8 cellular contexts compared by ENCODE assay signal in genomic region chr6:166515072-166515810, GRCh38.
A peak's percentile ranks its signal among the peaks of the same experiment; 100 is the strongest.
DNase-seq lines count a peak whose midpoint lies in the region; ATAC-seq and TF ChIP-seq lines count a peak whose summit lies in the region.

No MANE protein-coding gene starts in this region.

- CTCF ChIA-PET in activated CD4-positive, alpha-beta memory T cell treated with anti-CD3 and anti-CD28 coated beads for 36 hours (lab: Charles Lee), result interaction anchor here (0.8 to 1.1 kb wide), 3 partner anchors 11 to 112 kb away, joined by 3 to 8 read pairs (median 3); partner anchors contain the start of gene RPS6KA2
- CTCF ChIA-PET in activated CD4-positive, alpha-beta memory T cell treated with anti-CD3 and anti-CD28 coated beads, Interleukin-2, amount 10 ng/mL, durations not matched to agents 7 days and 5 days (lab: Charles Lee), result no interaction called here
- CTCF ChIA-PET in activated B cell treated with CpG ODN at 0.5 μM for 24 hours (lab: Charles Lee), result interaction anchor here (1.3 kb wide), 1 partner anchor 59 kb away, joined by 4 read pairs; no protein-coding TSS in a partner anchor

- intact Hi-C loops in activated CD4-positive, alpha-beta memory T cell treated with anti-CD3 and anti-CD28 coated beads for 36 hours (cut with micrococcal nuclease), result no loop called here
- intact Hi-C loops in activated B cell treated with CpG ODN at 0.5 μM for 24 hours (cut with micrococcal nuclease), result loop anchor here (1.0 to 10.0 kb wide), 2 partner anchors 74 to 110 kb away; partner anchors contain the start of gene RPS6KA2

- peaks cover 7% of the 10 kb centered on the region for H3K9me3 Mint-ChIP-seq in activated CD4-positive, alpha-beta memory T cell treated with anti-CD3 and anti-CD28 coated beads for 36 hours
- H3K9me3 Mint-ChIP-seq in activated CD4-positive, alpha-beta memory T cell treated with anti-CD3 and anti-CD28 coated beads, Interleukin-2, amount 10 ng/mL, durations not matched to agents 7 days and 5 days, result no peaks in the 10 kb centered on the region
- H3K9me3 Mint-ChIP-seq in activated B cell treated with CpG ODN at 0.5 μM for 24 hours, result no peaks in the 10 kb centered on the region

- DNase-seq in activated CD4-positive, alpha-beta memory T cell treated with anti-CD3 and anti-CD28 coated beads for 36 hours, result peak; percentile 78
- no peak for DNase-seq in activated CD4-positive, alpha-beta memory T cell treated with anti-CD3 and anti-CD28 coated beads, Interleukin-2, amount 10 ng/mL, durations not matched to agents 7 days and 5 days
- DNase-seq in activated B cell treated with CpG ODN at 0.5 μM for 24 hours (peak; percentile 33), foreskin fibroblast (peak; percentile 89 to 96), NCI-H2227 (lab: John Stamatoyannopoulos, UW; ENCODE audit: unreplicated experiment) (no peak)
- DNase-seq in stimulated activated CD8-positive, alpha-beta memory T cell treated with anti-CD3 and anti-CD28 coated beads, Interleukin-15, amount 100 ng/mL, for 1 hour (ENCODE audit: low read depth), result peak; percentile 14

- POLR2A ChIA-PET in activated CD4-positive, alpha-beta memory T cell treated with anti-CD3 and anti-CD28 coated beads for 36 hours (lab: Charles Lee), result no interaction called here
- POLR2A ChIA-PET in activated CD4-positive, alpha-beta memory T cell treated with anti-CD3 and anti-CD28 coated beads, Interleukin-2, amount 10 ng/mL, durations not matched to agents 7 days and 5 days (lab: Charles Lee), result no interaction called here
- POLR2A ChIA-PET in activated B cell treated with CpG ODN at 0.5 μM for 24 hours (lab: Charles Lee), result interaction anchor here (0.5 to 1.5 kb wide), 5 partner anchors 26 to 382 kb away, joined by 3 to 4 read pairs (median 4); partner anchors contain the start of genes RAMACL and RPS6KA2

- H3K4me1 Mint-ChIP-seq in activated CD4-positive, alpha-beta memory T cell treated with anti-CD3 and anti-CD28 coated beads for 36 hours (ENCODE audit: low read depth), result peaks cover 15% of the 10 kb centered on the region
- peaks cover 1% of the 10 kb centered on the region for H3K4me1 Mint-ChIP-seq in activated CD4-positive, alpha-beta memory T cell treated with anti-CD3 and anti-CD28 coated beads, Interleukin-2, amount 10 ng/mL, durations not matched to agents 7 days and 5 days
- H3K4me1 Mint-ChIP-seq in activated B cell treated with CpG ODN at 0.5 μM for 24 hours, result peaks cover 20% of the 10 kb centered on the region

- no peak overlapping the region for H3K4me3 Mint-ChIP-seq in activated CD4-positive, alpha-beta memory T cell treated with anti-CD3 and anti-CD28 coated beads for 36 hours
- no peak overlapping the region for H3K4me3 Mint-ChIP-seq in activated CD4-positive, alpha-beta memory T cell treated with anti-CD3 and anti-CD28 coated beads, Interleukin-2, amount 10 ng/mL, durations not matched to agents 7 days and 5 days
- no peak overlapping the region for H3K4me3 Mint-ChIP-seq in activated B cell treated with CpG ODN at 0.5 μM for 24 hours

- no peak overlapping the region for H3K4me3 ChIP-seq in foreskin fibroblast (ENCODE audit: low read depth in 1 of 2, low read length in 2 of 2)

- H3K27me3 Mint-ChIP-seq in activated CD4-positive, alpha-beta memory T cell treated with anti-CD3 and anti-CD28 coated beads for 36 hours, result no peaks in the 10 kb centered on the region
- H3K27me3 Mint-ChIP-seq in activated CD4-positive, alpha-beta memory T cell treated with anti-CD3 and anti-CD28 coated beads, Interleukin-2, amount 10 ng/mL, durations not matched to agents 7 days and 5 days, result no peaks in the 10 kb centered on the region
- H3K27me3 Mint-ChIP-seq in activated B cell treated with CpG ODN at 0.5 μM for 24 hours, result no peaks in the 10 kb centered on the region

- H3K27ac Mint-ChIP-seq in activated CD4-positive, alpha-beta memory T cell treated with anti-CD3 and anti-CD28 coated beads for 36 hours, result no peak overlapping the region
- no peak overlapping the region for H3K27ac Mint-ChIP-seq in activated CD4-positive, alpha-beta memory T cell treated with anti-CD3 and anti-CD28 coated beads, Interleukin-2, amount 10 ng/mL, durations not matched to agents 7 days and 5 days
- no peak overlapping the region for H3K27ac Mint-ChIP-seq in activated B cell treated with CpG ODN at 0.5 μM for 24 hours

- peaks cover 3% of the 10 kb centered on the region for H3K36me3 Mint-ChIP-seq in activated CD4-positive, alpha-beta memory T cell treated with anti-CD3 and anti-CD28 coated beads for 36 hours
- H3K36me3 Mint-ChIP-seq in activated CD4-positive, alpha-beta memory T cell treated with anti-CD3 and anti-CD28 coated beads, Interleukin-2, amount 10 ng/mL, durations not matched to agents 7 days and 5 days (ENCODE audit: low read depth), result no peaks in the 10 kb centered on the region
- H3K36me3 Mint-ChIP-seq in activated B cell treated with CpG ODN at 0.5 μM for 24 hours (ENCODE audit: low read depth), result peaks cover under 1% of the 10 kb centered on the region

- ATAC-seq in activated B cell treated with CpG ODN at 0.5 μM for 24 hours (ENCODE audit: low read depth) (peak; percentile 78), HG02623 (IDR thresholded peaks at IDR 0.05; ENCODE audit: unreplicated experiment) (no peak), GM21619 (IDR thresholded peaks at IDR 0.05; ENCODE audit: unreplicated experiment) (no peak)

- no peak for TF ChIP-seq CTCF in activated B cell treated with CpG ODN at 0.5 μM for 24 hours (IDR thresholded peaks at IDR 0.05)
- peak; percentile 57 for TF ChIP-seq CTCF in foreskin fibroblast (IDR thresholded peaks at IDR 0.05; ENCODE audit: low read depth, low read length)

Comparison
In these comparisons a context has a peak if more than half of its experiments do, and no peak if none do; other contexts are left out.
1. DNase-seq: peak in activated CD4-positive, alpha-beta memory T cell treated with anti-CD3 and anti-CD28 coated beads for 36 hours (single experiment), activated B cell treated with CpG ODN at 0.5 μM for 24 hours (single experiment), foreskin fibroblast (2 of 2) and stimulated activated CD8-positive, alpha-beta memory T cell treated with anti-CD3 and anti-CD28 coated beads, Interleukin-15, amount 100 ng/mL, for 1 hour (single experiment); none in activated CD4-positive, alpha-beta memory T cell treated with anti-CD3 and anti-CD28 coated beads, Interleukin-2, amount 10 ng/mL, durations not matched to agents 7 days and 5 days (single experiment) and NCI-H2227 (single experiment).